18 cellular contexts compared by ENCODE assay signal in genomic region chr19:34459614-34460013, GRCh38. TPM values are rescaled to one million over a fixed set of nuclear protein-coding genes. Genes with fewer than 3 reads are reported as not detected.
A peak's percentile ranks its signal among the peaks of the same experiment; 100 is the strongest.
DNase-seq lines count a peak whose midpoint lies in the region; ATAC-seq and TF ChIP-seq lines count a peak whose summit lies in the region.
"Had no signal": no experiment of that assay in that cellular context is flagged by ENCODE, and none has a peak within 500 bp of the region (broad histone marks: within the 10 kb centered on the region; RNA-seq: fewer than 3 reads in every experiment).

No MANE protein-coding gene starts in this region.

- H3K4me3 Mint-ChIP-seq in memory B cell: no peak overlapping the region

- H3K9me3 ChIP-seq in left ventricle myocardium inferior (replicated peaks): no peaks in the 10 kb centered on the region

- no peak for DNase-seq in left ventricle myocardium inferior
- DNase-seq in Right ventricle myocardium inferior (ENCODE audit: missing footprints): no peak
- peak; percentile 24 for DNase-seq in NCI-H2196 treated with DMSO at 0.1 percent for 48 hours (lab: John Stamatoyannopoulos, UW; ENCODE audit: unreplicated experiment)
- DNase-seq in memory B cell (ENCODE audit: low spot score in 2 of 2): no peak
- peak; percentile 66 for DNase-seq in ureter (ENCODE audit: low spot score)
- no peak for DNase-seq in EL
- DNase-seq: activated gamma-delta T cell; dermis blood vessel endothelial cell; head of caudate nucleus; midbrain; NCI-H1417; occipital lobe; OCI-M1; stimulated activated naive CD4-positive, alpha-beta T cell had no signal

- H3K4me3 ChIP-seq in left ventricle myocardium inferior: no peak overlapping the region
- H3K4me3 ChIP-seq: skin epidermis had no signal

- H3K36me3 Mint-ChIP-seq in memory B cell: peaks cover 50% of the 10 kb centered on the region

- H3K27ac Mint-ChIP-seq in memory B cell: peak overlapping the region; percentile 32

- TF ChIP-seq CTCF in left ventricle myocardium inferior (IDR thresholded peaks at IDR 0.05; ENCODE audit: borderline replicate concordance): no peak

- no peaks in the 10 kb centered on the region for H3K27me3 Mint-ChIP-seq in memory B cell

- peaks cover 58% of the 10 kb centered on the region for H3K4me1 ChIP-seq in left ventricle myocardium inferior

- H3K4me1 Mint-ChIP-seq in memory B cell: peaks cover 4% of the 10 kb centered on the region

- intact Hi-C loops in left ventricle myocardium inferior (cut with micrococcal nuclease): no loop called here
- intact Hi-C loops in Right ventricle myocardium inferior (cut with DNase I): loop anchor here (2.0 kb wide), 1 partner anchor 31 kb away; the partner anchor contains the start of gene UBA2

- peaks cover 83% of the 10 kb centered on the region for H3K36me3 ChIP-seq in left ventricle myocardium inferior

- H3K27me3 ChIP-seq in left ventricle myocardium inferior (ENCODE audit: low read depth): no peaks in the 10 kb centered on the region

- peak overlapping the region; percentile 81 for H3K27ac ChIP-seq in left ventricle myocardium inferior (replicated peaks)
- H3K27ac ChIP-seq: skin epidermis had no signal

- ATAC-seq in Right ventricle myocardium inferior: no peak
- no peak for ATAC-seq in memory B cell (ENCODE audit: low read depth)
- no peak for ATAC-seq in HG02970 (IDR thresholded peaks at IDR 0.05; ENCODE audit: low FRiP score, unreplicated experiment)
- ATAC-seq in HG02981 (IDR thresholded peaks at IDR 0.05; ENCODE audit: unreplicated experiment): no peak
- ATAC-seq: SK-N-SH treated with all-trans-retinoic acid at 6 μM for 48 hours had no signal

- H3K9me3 Mint-ChIP-seq in memory B cell: no peaks in the 10 kb centered on the region

RNA-seq across cellular contexts. Expression of gene WTIP, which starts 21.9 kb away (rescaled TPM):
- total RNA-seq in left ventricle myocardium inferior (19.5 TPM), Right ventricle myocardium inferior (21.8 TPM), ureter (14.9 TPM)

RNA-seq across cellular contexts. Expression of gene UBA2, which starts 31.4 kb away (rescaled TPM):
- total RNA-seq in left ventricle myocardium inferior (44.0 TPM), Right ventricle myocardium inferior (42.4 TPM), ureter (82.9 TPM)

RNA-seq across cellular contexts. Expression of gene PDCD2L, which starts 55.4 kb away (rescaled TPM):
- total RNA-seq in left ventricle myocardium inferior (12.8 TPM), Right ventricle myocardium inferior (10.6 TPM), ureter (10.6 TPM)

Comparison
In these comparisons a context has a peak if more than half of its experiments do, and no peak if none do; other contexts are left out.
1. DNase-seq: peak in NCI-H2196 treated with DMSO at 0.1 percent for 48 hours (single experiment) and ureter (single experiment); none in left ventricle myocardium inferior (single experiment), Right ventricle myocardium inferior (single experiment), memory B cell (0 of 2) and EL (single experiment).